16 cellular contexts compared by ENCODE assay signal in genomic region chr3:23480981-23481380, GRCh38.
DNase-seq lines count a peak whose midpoint lies in the region; ATAC-seq, FAIRE-seq and TF ChIP-seq lines count a peak whose summit lies in the region.
"Had no signal": no experiment of that assay in that cellular context is flagged by ENCODE, and none has a peak within 500 bp of the region (broad histone marks: within the 10 kb centered on the region; RNA-seq: fewer than 3 reads in every experiment).

No MANE protein-coding gene starts in this region.

- CTCF ChIA-PET in H1 (lab: Charles Lee; ENCODE audit: partially characterized antibody): no interaction called here
- CTCF ChIA-PET in RWPE1 (lab: Yijun Ruan, JAX): interaction anchor here (0.5 kb wide), 1 partner anchor 480 kb away, joined by 8 read pairs; no protein-coding TSS in a partner anchor

- no peak for TF ChIP-seq POLR2A in H1 (IDR thresholded peaks at IDR 0.05; ENCODE audit: control extremely low read depth in 1 of 2, low read depth in 2 of 2, low read length in 2 of 2)

- ATAC-seq in GM18517 (IDR thresholded peaks at IDR 0.05; ENCODE audit: unreplicated experiment): no peak

- H3K23ac ChIP-seq in H1 (ENCODE audit: insufficient read length): no peak overlapping the region

- H3K9ac ChIP-seq in H1 (replicated peaks in 1 of 4; ENCODE audit: extremely low read depth in 1 of 4, low read depth in 3 of 4, low read length in 3 of 4): no peak overlapping the region

- no peak overlapping the region for H2BK20ac ChIP-seq in H1 (ENCODE audit: low read length)

- no peak overlapping the region for H2BK5ac ChIP-seq in H1 (ENCODE audit: low read depth, low read length)

- H2BK15ac ChIP-seq in H1 (ENCODE audit: low read length): no peak overlapping the region

- no peak overlapping the region for H4K8ac ChIP-seq in H1 (ENCODE audit: extremely low read depth, insufficient read depth, low read length)

- no peak overlapping the region for H3K4ac ChIP-seq in H1 (replicated peaks; ENCODE audit: insufficient read length, low read depth, low read length)

- no peaks in the 10 kb centered on the region for H3K23me2 ChIP-seq in H1 (ENCODE audit: low read depth, low read length)

- H2BK12ac ChIP-seq in H1 (ENCODE audit: low read depth, low read length): no peak overlapping the region

- H4K20me1 ChIP-seq in H1 (replicated peaks in 1 of 2; ENCODE audit: control insufficient read depth in 1 of 2, insufficient read depth in 2 of 2, low read length in 2 of 2): no peaks in the 10 kb centered on the region

- TF ChIP-seq EP300 in H1 (IDR thresholded peaks at IDR 0.05; ENCODE audit: borderline replicate concordance in 1 of 2, low read depth in 2 of 2, low read length in 2 of 2): no peak

- peaks cover 2 to 19% (median 4%) of the 10 kb centered on the region in 4 experiments; a peak in 5 of 7 replicates for H3K4me1 ChIP-seq in H1 (replicated peaks in 1 of 4; ENCODE audit: control insufficient read depth in 3 of 4, insufficient read depth in 4 of 4, low read length in 3 of 4)

- DNase-seq in H1 (ENCODE audit: low read depth in 1 of 2, low spot score in 2 of 2): no peak
- peak; percentile 37 for DNase-seq in medulla oblongata (ENCODE audit: extremely low spot score)
- peak; percentile 77 for DNase-seq in superior temporal gyrus (ENCODE audit: extremely low spot score)
- no peak for DNase-seq in RWPE1 (ENCODE audit: low spot score)
- DNase-seq in MV-4-11 (lab: John Stamatoyannopoulos, UW): no peak
- DNase-seq: CD4-positive, CD25-positive, alpha-beta regulatory T cell; DMS79 treated with DMSO at 0.1 percent for 48 hours; Karpas-422; NCI-H1694 treated with DMSO at 0.1 percent for 48 hours; NCI-H2081 treated with DMSO at 0.1 percent for 48 hours; NCI-H446 treated with DMSO at 0.1 percent for 48 hours; NCI-H526 treated with DMSO at 0.1 percent for 48 hours; Right ventricle myocardium superior had no signal

- H3K14ac ChIP-seq in H1 (ENCODE audit: insufficient read length): no peak overlapping the region

- H2AFZ ChIP-seq in H1 (ENCODE audit: low read length): no peak overlapping the region

- H3K56ac ChIP-seq in H1 (replicated peaks; ENCODE audit: insufficient read length, low read depth, low read length): no peak overlapping the region

- no peak overlapping the region for H3K18ac ChIP-seq in H1 (ENCODE audit: extremely low read depth, low read length)

- no peak overlapping the region for H2AK5ac ChIP-seq in H1 (ENCODE audit: low read depth, low read length)

- no peak overlapping the region for H4K91ac ChIP-seq in H1 (replicated peaks; ENCODE audit: insufficient read length, low read length)

- no peak for TF ChIP-seq RAD21 in H1 (IDR thresholded peaks at IDR 0.05 in 1 of 2, conservative IDR thresholded peaks at IDR 0.05 in 1 of 2; ENCODE audit: low read depth in 2 of 2, low read length in 2 of 2)

- no peak overlapping the region for H4K5ac ChIP-seq in H1 (ENCODE audit: insufficient read length, low read depth, low read length)

- peaks cover 0 to 3% of the 10 kb centered on the region in 2 experiments; a peak in 2 of 4 replicates for H3K79me2 ChIP-seq in H1 (ENCODE audit: control insufficient read depth in 1 of 2, insufficient read depth in 2 of 2, low read length in 2 of 2)

- WGBS in H1 (ENCODE audit: extremely low coverage in 1 of 2, insufficient coverage in 1 of 2, insufficient read length in 1 of 2, insufficient replicate concordance in 2 of 2, low coverage in 1 of 2, low lambda C conversion rate in 2 of 2, missing lambda C conversion rate in 1 of 2), 2 experiments: 64% methylated on average over 2 of the region's 2 CpGs; no CpG with 5 or more reads in 1 of the 2 experiments

- no peaks in the 10 kb centered on the region for H3K9me3 ChIP-seq in H1 (ENCODE audit: insufficient read depth in 2 of 2, low read depth in 1 of 2, low read length in 1 of 2)

- H3K79me1 ChIP-seq in H1 (ENCODE audit: low read depth, low read length): no peaks in the 10 kb centered on the region

- peak overlapping the region; percentile 15 to 39; a peak in 1 of 4 replicates for H3K4me2 ChIP-seq in H1 (ENCODE audit: insufficient read depth in 1 of 2, low read depth in 2 of 2, low read length in 2 of 2)

- H3K27ac ChIP-seq in angular gyrus (ENCODE audit: low read depth, low read length) (peak overlapping the region; percentile 56), H1 (ENCODE audit: low read depth, low read length) (no peak overlapping the region), RWPE1 (no peak overlapping the region)

- H3K4me3 ChIP-seq in H1 (ENCODE audit: extremely low read depth in 1 of 4, insufficient read depth in 2 of 4, low read depth in 3 of 4, low read length in 4 of 4): no peak overlapping the region; a peak in 1 of 8 replicates

- H3K36me3 ChIP-seq in H1 (ENCODE audit: control insufficient read depth in 2 of 4, insufficient read depth in 4 of 4, low read length in 3 of 4): no peaks in the 10 kb centered on the region

- H3K27me3 ChIP-seq in H1 (replicated peaks in 1 of 4; ENCODE audit: control insufficient read depth in 3 of 4, extremely low read depth in 1 of 4, insufficient read depth in 3 of 4, low read length in 3 of 4): no peaks in the 10 kb centered on the region

- H2BK120ac ChIP-seq in H1 (replicated peaks; ENCODE audit: low read depth, low read length): no peak overlapping the region

- FAIRE-seq in H1 (lab: Jason Lieb, UNC): no peak
- FAIRE-seq: H54 had no signal

- POLR2A ChIA-PET in H1 (lab: Charles Lee; ENCODE audit: partially characterized antibody) (interaction anchor here (1.5 kb wide), 1 partner anchor 14 kb away, joined by 5 read pairs; no protein-coding TSS in a partner anchor), RWPE1 (lab: Yijun Ruan, JAX; ENCODE audit: low non-redundant PET) (no interaction called here)

- TF ChIP-seq CTCF in H1 (IDR thresholded peaks at IDR 0.05; ENCODE audit: control extremely low read depth in 1 of 3, insufficient read depth in 1 of 3, low read depth in 1 of 3, low read length in 3 of 3): no peak
- TF ChIP-seq CTCF in RWPE1 (conservative IDR thresholded peaks at IDR 0.05; ENCODE audit: low read depth): no peak

TF ChIP-seq in H1, 55 proteins besides CTCF, POLR2A, EP300 and RAD21:
- TF ChIP-seq KDM1A (IDR thresholded peaks at IDR 0.05; ENCODE audit: borderline replicate concordance, low read length): no peak
- no peak for TF ChIP-seq ASH2L (IDR thresholded peaks at IDR 0.05; ENCODE audit: low read length)
- no peak for TF ChIP-seq YY1 (IDR thresholded peaks at IDR 0.05; ENCODE audit: low read depth, low read length)
- TF ChIP-seq, protein P1, sequence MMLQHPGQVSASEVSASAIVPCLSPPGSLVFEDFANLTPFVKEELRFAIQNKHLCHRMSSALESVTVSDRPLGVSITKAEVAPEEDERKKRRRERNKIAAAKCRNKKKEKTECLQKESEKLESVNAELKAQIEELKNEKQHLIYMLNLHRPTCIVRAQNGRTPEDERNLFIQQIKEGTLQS (IDR thresholded peaks at IDR 0.05; ENCODE audit: insufficient read depth, low read depth, low read length): no peak
- TF ChIP-seq GABPA (IDR thresholded peaks at IDR 0.05; ENCODE audit: borderline replicate concordance, insufficient read depth, low read length): no peak
- TF ChIP-seq SIRT6 (IDR thresholded peaks at IDR 0.05; ENCODE audit: low read length): no peak
- TF ChIP-seq CHD1 (IDR thresholded peaks at IDR 0.05; ENCODE audit: low read depth, low read length): no peak
- no peak for TF ChIP-seq BACH1 (IDR thresholded peaks at IDR 0.05; ENCODE audit: low read length)
- no peak for TF ChIP-seq CBX5 (IDR thresholded peaks at IDR 0.05; ENCODE audit: low read depth, low read length)
- TF ChIP-seq HDAC2 (IDR thresholded peaks at IDR 0.05; ENCODE audit: borderline replicate concordance in 1 of 2, low read depth in 2 of 2, low read length in 2 of 2): no peak

Comparison
In these comparisons a context has a peak if more than half of its experiments do, and no peak if none do; other contexts are left out.
1. DNase-seq: peak in medulla oblongata (single experiment) and superior temporal gyrus (single experiment); none in H1 (0 of 2), RWPE1 (single experiment) and MV-4-11 (single experiment).